Comparison of ENCODE assay signal across 17 cellular contexts in the genomic region with DNA sequence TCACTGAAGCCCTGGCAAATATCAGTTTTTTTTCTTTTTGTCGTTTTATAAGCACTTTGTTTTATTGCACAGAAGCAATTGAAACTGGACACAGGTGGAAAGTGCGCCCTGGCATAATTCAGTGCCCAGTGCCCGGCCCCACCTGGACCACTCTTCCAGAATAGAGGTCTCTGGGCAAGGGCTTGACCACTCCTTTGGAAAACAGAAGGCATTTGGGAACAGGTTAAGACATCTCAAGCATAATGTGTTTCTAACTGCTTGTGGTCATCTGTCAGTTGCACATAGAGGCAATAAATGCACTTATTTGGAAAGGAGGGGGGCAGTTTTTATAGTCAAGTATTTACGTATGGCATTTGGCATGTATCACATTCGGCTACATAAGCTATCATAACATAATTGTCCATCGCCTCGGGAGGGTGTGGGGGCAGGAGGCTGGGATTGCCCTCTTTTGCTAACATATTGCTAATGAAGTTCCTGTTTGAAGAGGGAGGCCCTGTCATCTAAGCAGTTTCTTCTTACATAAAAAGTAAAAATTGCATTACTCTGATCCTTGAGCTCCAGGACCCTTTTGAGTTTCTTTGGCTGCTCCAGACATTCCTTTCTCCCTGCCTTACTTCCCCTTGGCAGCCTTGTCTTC. TPM values are rescaled to one million over a fixed set of nuclear protein-coding genes. Genes with fewer than 3 reads are reported as not detected.
DNase-seq lines count a peak whose midpoint lies in the region; ATAC-seq and TF ChIP-seq lines count a peak whose summit lies in the region.
"Had no signal": no experiment of that assay in that cellular context is flagged by ENCODE, and none has a peak within 500 bp of the region (broad histone marks: within the 10 kb centered on the region; RNA-seq: fewer than 3 reads in every experiment).

No MANE protein-coding gene starts in this region.

- intact Hi-C loops in cardiac septum (cut with DNase I) = no loop called here
- intact Hi-C loops in Right ventricle myocardium superior (cut with DNase I) = loop anchor here (5.0 kb wide), 1 partner anchor 313 kb away; no protein-coding TSS in a partner anchor

- H3K36me3 Mint-ChIP-seq in activated CD8-positive, alpha-beta memory T cell treated with anti-CD3 and anti-CD28 coated beads, Interleukin-2, amount 10 ng/mL, durations not matched to agents 7 days and 5 days = peaks cover 34% of the 10 kb centered on the region

- DNase-seq in cardiac septum (ENCODE audit: low spot score) = peak; percentile 4
- no peak for DNase-seq in Right ventricle myocardium superior
- no peak for DNase-seq in activated CD8-positive, alpha-beta memory T cell treated with anti-CD3 and anti-CD28 coated beads, Interleukin-2, amount 10 ng/mL, durations not matched to agents 7 days and 5 days
- peak; percentile 7 for DNase-seq in fibroblast of the aortic adventitia (ENCODE audit: low read depth)
- no peak for DNase-seq in SJCRH30
- no peak for DNase-seq in NCI-H128 (lab: John Stamatoyannopoulos, UW; ENCODE audit: unreplicated experiment)
- no peak for DNase-seq in effector CD4-positive, alpha-beta T cell
- DNase-seq: cerebellar nuclear complex, DMS79 treated with DMSO at 0.1 percent for 48 hours, H7, heart right ventricle, IMR-90, NCI-H1417, PC-9 had no signal

- no peak overlapping the region for H3K27ac ChIP-seq in SJCRH30
- H3K27ac ChIP-seq: PC-9 had no signal

- peaks cover 12% of the 10 kb centered on the region for H3K9me3 ChIP-seq in SJCRH30 (replicated peaks)

- H3K9me3 Mint-ChIP-seq in activated CD8-positive, alpha-beta memory T cell treated with anti-CD3 and anti-CD28 coated beads, Interleukin-2, amount 10 ng/mL, durations not matched to agents 7 days and 5 days (ENCODE audit: low read depth) = peaks cover 16% of the 10 kb centered on the region

- H3K4me1 Mint-ChIP-seq in activated CD8-positive, alpha-beta memory T cell treated with anti-CD3 and anti-CD28 coated beads, Interleukin-2, amount 10 ng/mL, durations not matched to agents 7 days and 5 days = peaks cover 54% of the 10 kb centered on the region

- no peaks in the 10 kb centered on the region for H3K4me1 ChIP-seq in SJCRH30

- H3K27me3 Mint-ChIP-seq in activated CD8-positive, alpha-beta memory T cell treated with anti-CD3 and anti-CD28 coated beads, Interleukin-2, amount 10 ng/mL, durations not matched to agents 7 days and 5 days = no peaks in the 10 kb centered on the region

- H3K4me3 ChIP-seq in fibroblast of the aortic adventitia (ENCODE audit: low read depth, low read length) = no peak overlapping the region
- H3K4me3 ChIP-seq in SJCRH30 = no peak overlapping the region
- H3K4me3 ChIP-seq: heart right ventricle, PC-9 had no signal

- no peaks in the 10 kb centered on the region for H3K27me3 ChIP-seq in SJCRH30
- H3K27me3 ChIP-seq: heart right ventricle had no signal

- no peak for ATAC-seq in Right ventricle myocardium superior (ENCODE audit: poor library complexity)
- ATAC-seq in activated CD8-positive, alpha-beta memory T cell treated with anti-CD3 and anti-CD28 coated beads, Interleukin-2, amount 10 ng/mL, durations not matched to agents 7 days and 5 days = no peak
- no peak for ATAC-seq in HG03520 (IDR thresholded peaks at IDR 0.05; ENCODE audit: unreplicated experiment)
- ATAC-seq: heart right ventricle had no signal

- no peaks in the 10 kb centered on the region for H3K36me3 ChIP-seq in SJCRH30
- H3K36me3 ChIP-seq: heart right ventricle had no signal

- TF ChIP-seq CTCF in fibroblast of the aortic adventitia (IDR thresholded peaks at IDR 0.05; ENCODE audit: insufficient read depth, low read length) = no peak

- H3K27ac Mint-ChIP-seq in activated CD8-positive, alpha-beta memory T cell treated with anti-CD3 and anti-CD28 coated beads, Interleukin-2, amount 10 ng/mL, durations not matched to agents 7 days and 5 days = peak overlapping the region; percentile 99

- CTCF ChIA-PET in activated CD8-positive, alpha-beta memory T cell treated with anti-CD3 and anti-CD28 coated beads, Interleukin-2, amount 10 ng/mL, durations not matched to agents 7 days and 5 days (lab: Charles Lee) = interaction anchor here (1.0 to 7.7 kb wide), 12 partner anchors 19 to 320 kb away, joined by 3 to 317 read pairs (median 19); a partner anchor contains a TSS

- peak overlapping the region; percentile 69 for H3K4me3 Mint-ChIP-seq in activated CD8-positive, alpha-beta memory T cell treated with anti-CD3 and anti-CD28 coated beads, Interleukin-2, amount 10 ng/mL, durations not matched to agents 7 days and 5 days

RNA-seq across cellular contexts. Expression of a gene that starts 14.7 kb away (rescaled TPM):
- total RNA-seq in cardiac septum (0.75 TPM), Right ventricle myocardium superior (0.51 TPM), fibroblast of the aortic adventitia (ENCODE audit: low replicate concordance) (0.65 TPM in 1 of 2 replicates, not detected in the other)
- total RNA-seq in activated CD8-positive, alpha-beta memory T cell treated with anti-CD3 and anti-CD28 coated beads, Interleukin-2, amount 10 ng/mL, durations not matched to agents 7 days and 5 days = 100 to 1,000 TPM; 278 to 444 TPM
- total RNA-seq in SJCRH30 (2014; rRNA removed; shearing (Covaris generic)) = not detected in 2 replicates
- total RNA-seq: epithelial cell of proximal tubule, H7, IMR-90, NCI-H460, PC-9 had no signal

Comparison
In these comparisons a context has a peak if more than half of its experiments do, and no peak if none do; other contexts are left out.
1. DNase-seq: peak in cardiac septum (single experiment) and fibroblast of the aortic adventitia (single experiment); none in Right ventricle myocardium superior (single experiment), activated CD8-positive, alpha-beta memory T cell treated with anti-CD3 and anti-CD28 coated beads, Interleukin-2, amount 10 ng/mL, durations not matched to agents 7 days and 5 days (single experiment), SJCRH30 (0 of 2), NCI-H128 (single experiment) and effector CD4-positive, alpha-beta T cell (single experiment).
2. RNA of a gene that starts 14.7 kb away (total RNA-seq): 278 to 444 TPM in activated CD8-positive, alpha-beta memory T cell treated with anti-CD3 and anti-CD28 coated beads, Interleukin-2, amount 10 ng/mL, durations not matched to agents 7 days and 5 days; 0.75 TPM in cardiac septum (single experiment), 0.51 TPM in Right ventricle myocardium superior (single experiment), 0.65 TPM in fibroblast of the aortic adventitia and not detected in SJCRH30; every median in the first group is over 100 times any median in the second.